ENCODE assay signal across 8 cellular contexts in genomic region chr13:48578516-48579166, GRCh38. TPM values are rescaled to one million over a fixed set of nuclear protein-coding genes. Genes with fewer than 3 reads are reported as not detected.
A peak's percentile ranks its signal among the peaks of the same experiment; 100 is the strongest.
DNase-seq lines count a peak whose midpoint lies in the region; ATAC-seq and TF ChIP-seq lines count a peak whose summit lies in the region.
"Had no signal": no experiment of that assay in that cellular context is flagged by ENCODE, and none has a peak within 500 bp of the region (broad histone marks: within the 10 kb centered on the region; RNA-seq: fewer than 3 reads in every experiment).

No MANE protein-coding gene starts in this region.

- no peak for TF ChIP-seq POLR2A in testis (IDR thresholded peaks at IDR 0.05)

- H3K4me1 ChIP-seq in skeletal muscle tissue (ENCODE audit: control insufficient read depth in 3 of 3, insufficient read depth in 3 of 3, low read length in 3 of 3) (peaks cover 0 to 9% (median 0%) of the 10 kb centered on the region in 3 donors), testis (no peaks in the 10 kb centered on the region)

- intact Hi-C loops in testis (cut with DNase I; ENCODE audit: low total_unique reads): loop anchor here (10.0 kb wide), 1 partner anchor 174 kb away; no protein-coding TSS in a partner anchor

- peak overlapping the region; percentile 40 for H3K27ac ChIP-seq in skeletal muscle tissue (ENCODE audit: low read depth, low read length)
- H3K27ac ChIP-seq in testis: no peak overlapping the region

- TF ChIP-seq CTCF in GM13976 (IDR thresholded peaks at IDR 0.05; ENCODE audit: borderline replicate concordance, control extremely low read depth, extremely low read depth, insufficient read depth, missing control alignments) (no peak), testis (IDR thresholded peaks at IDR 0.05) (no peak)

- H3K9ac ChIP-seq in skeletal muscle tissue (ENCODE audit: low read depth in 1 of 3, low read length in 3 of 3): no peak overlapping the region

- H3K27me3 ChIP-seq in skeletal muscle tissue (ENCODE audit: control insufficient read depth in 3 of 3, insufficient read depth in 3 of 3, low read length in 3 of 3): no peaks in the 10 kb centered on the region
- H3K27me3 ChIP-seq in testis: no peaks in the 10 kb centered on the region

- H3K9me3 ChIP-seq in skeletal muscle tissue (ENCODE audit: control insufficient read depth in 3 of 3, low read length in 3 of 3) (no peaks in the 10 kb centered on the region), testis (no peaks in the 10 kb centered on the region)

- no peaks in the 10 kb centered on the region for H3K36me3 ChIP-seq in skeletal muscle tissue (ENCODE audit: control insufficient read depth in 3 of 3, insufficient read depth in 3 of 3, low read length in 3 of 3)
- no peaks in the 10 kb centered on the region for H3K36me3 ChIP-seq in testis (ENCODE audit: low read depth, missing control alignments)

- in situ Hi-C loops in GM13976 (cut with MboI; ENCODE audit: low sequenced_read_pairs, unreplicated experiment): loop anchor here (10.0 to 25.0 kb wide), 2 partner anchors 84 to 441 kb away; no protein-coding TSS in a partner anchor

- H3K4me3 ChIP-seq in skeletal muscle tissue (ENCODE audit: low read length in 3 of 3): no peak overlapping the region
- H3K4me3 ChIP-seq in testis: no peak overlapping the region

- DNase-seq in OCI-M1 (lab: John Stamatoyannopoulos, UW): peak; percentile 55
- DNase-seq in GM13976 (ENCODE audit: low spot score): no peak
- DNase-seq in testis: no peak
- DNase-seq in NCI-H2196 (lab: John Stamatoyannopoulos, UW; ENCODE audit: unreplicated experiment): no peak
- DNase-seq: left cardiac atrium had no signal

- peak; percentile 47 for ATAC-seq in GM19328 (IDR thresholded peaks at IDR 0.05; ENCODE audit: unreplicated experiment)
- ATAC-seq in HG02870 (IDR thresholded peaks at IDR 0.05; ENCODE audit: unreplicated experiment): peak; percentile 74

- WGBS in testis, 2 donors: 46 to 88% methylated on average over 3 of the region's 3 CpGs

RNA-seq across cellular contexts. Expression of gene RCBTB2, which starts 45.8 kb away (rescaled TPM):
- total RNA-seq in skeletal muscle tissue: 18.3 TPM
- total RNA-seq in testis: 10 to 100 TPM in 1 of 2 donors, 1 to 10 TPM in 1; 10.0 to 12.2 TPM
- polyA plus RNA-seq in testis (ENCODE audit: insufficient read depth, low read depth, low replicate concordance): 15.6 TPM
